1 cellular context compared by ENCODE assay signal in genomic region chr9:33137781-33138264, GRCh38.
TF ChIP-seq lines count a peak whose summit lies in the region.

No MANE protein-coding gene starts in this region.

TF ChIP-seq in GM12878, 131 proteins besides CTCF, POLR2A, EP300 and RAD21 (continued from another document):
- no peak for TF ChIP-seq BCL3 (IDR thresholded peaks at IDR 0.05; ENCODE audit: borderline replicate concordance, insufficient read depth, low read depth, low read length, poor library complexity, severe bottlenecking)
- no peak for TF ChIP-seq BRCA1 (IDR thresholded peaks at IDR 0.05; ENCODE audit: low read depth, low read length)
- TF ChIP-seq NFIC (IDR thresholded peaks at IDR 0.05; ENCODE audit: low read depth, low read length): no peak
- TF ChIP-seq MXI1 (IDR thresholded peaks at IDR 0.05; ENCODE audit: low read depth, low read length): no peak
- peak in 1 of 2 experiments; percentile 15; a peak in 1 of 4 replicates for TF ChIP-seq BHLHE40 (IDR thresholded peaks at IDR 0.05; ENCODE audit: borderline replicate concordance in 1 of 2, low read depth in 2 of 2, low read length in 1 of 2)
- 0 out of 2 replicates have a peak, but pooled peaks have one; percentile 41 for TF ChIP-seq IKZF1 (conservative IDR thresholded peaks at IDR 0.05)
- peak; percentile 30; the same call in 1 of the 2 replicates for TF ChIP-seq SPI1 (IDR thresholded peaks at IDR 0.05; ENCODE audit: borderline replicate concordance, insufficient read depth, low read depth, low read length)
- no peak for TF ChIP-seq ZNF622 (IDR thresholded peaks at IDR 0.05)
- 0 out of 2 replicates have a peak, but pooled peaks have one; percentile 18 for TF ChIP-seq DPF2 (IDR thresholded peaks at IDR 0.05)
- TF ChIP-seq SRF (IDR thresholded peaks at IDR 0.05; ENCODE audit: low read depth in 2 of 2, low read length in 2 of 2): no peak
- peak; percentile 61 for TF ChIP-seq NR2F1 (conservative IDR thresholded peaks at IDR 0.05)
- no peak for TF ChIP-seq IKZF2 (IDR thresholded peaks at IDR 0.05)
- TF ChIP-seq SMAD5 (IDR thresholded peaks at IDR 0.05; ENCODE audit: low read depth): no peak
- peak; percentile 69; the same call in 1 of the 2 replicates for TF ChIP-seq TCF3 (IDR thresholded peaks at IDR 0.05; ENCODE audit: borderline replicate concordance, insufficient read depth, low read depth, low read length)
- 0 out of 2 replicates have a peak, but pooled peaks have one; percentile 40 for TF ChIP-seq GATAD2B (conservative IDR thresholded peaks at IDR 0.05; ENCODE audit: low read depth)
TF ChIP-seq in GM12878: peak in this region for 9.
